In genomic region chr13:113393226-113393571, GRCh38 we compare ENCODE assay signal across 9 cellular contexts. TPM values are rescaled to one million over a fixed set of nuclear protein-coding genes. Genes with fewer than 3 reads are reported as not detected.
A peak's percentile ranks its signal among the peaks of the same experiment; 100 is the strongest.
DNase-seq lines count a peak whose midpoint lies in the region; ATAC-seq and TF ChIP-seq lines count a peak whose summit lies in the region.
"Had no signal": no experiment of that assay in that cellular context is flagged by ENCODE, and none has a peak within 500 bp of the region (broad histone marks: within the 10 kb centered on the region; RNA-seq: fewer than 3 reads in every experiment).

No MANE protein-coding gene starts in this region.

- TF ChIP-seq CTCF in Peyer's patch (IDR thresholded peaks at IDR 0.05) (no peak), fibroblast of lung (conservative IDR thresholded peaks at IDR 0.05 in 1 of 2, IDR thresholded peaks at IDR 0.05 in 1 of 2; ENCODE audit: low read depth in 1 of 2, low read length in 2 of 2) (no peak), progenitor cell of endocrine pancreas (IDR thresholded peaks at IDR 0.05; ENCODE audit: unreplicated experiment) (no peak)

- H3K4me1 Mint-ChIP-seq in progenitor cell of endocrine pancreas (ENCODE audit: low read depth): peaks cover 9% of the 10 kb centered on the region

- H3K27ac ChIP-seq in Peyer's patch (peak overlapping the region in 1 of 4 donors; percentile 73), fibroblast of lung (ENCODE audit: insufficient read depth, low read length) (no peak overlapping the region)
- H3K27ac ChIP-seq: neutrophil had no signal

- peaks cover 0 to 9% (median 4%) of the 10 kb centered on the region in 4 donors for H3K4me1 ChIP-seq in Peyer's patch
- peaks cover 6% of the 10 kb centered on the region for H3K4me1 ChIP-seq in fibroblast of lung (ENCODE audit: control insufficient read depth, extremely low read depth, insufficient read depth, low read length)

- H3K9me3 ChIP-seq in Peyer's patch (no peaks in the 10 kb centered on the region), fibroblast of lung (ENCODE audit: control insufficient read depth, insufficient read depth, low read depth, low read length) (no peaks in the 10 kb centered on the region)

- no peak for TF ChIP-seq POLR2A in Peyer's patch (IDR thresholded peaks at IDR 0.05)

- ATAC-seq in GM18498 (IDR thresholded peaks at IDR 0.05; ENCODE audit: unreplicated experiment): peak; percentile 6
- no peak for ATAC-seq in GM19324 (IDR thresholded peaks at IDR 0.05; ENCODE audit: low FRiP score, unreplicated experiment)

- peak overlapping the region; percentile 94 for H3K4me2 ChIP-seq in fibroblast of lung (ENCODE audit: extremely low read depth, insufficient read depth, low read length)

- peak overlapping the region; percentile 99 for H2AFZ ChIP-seq in fibroblast of lung (ENCODE audit: low read length)

- H3K27ac Mint-ChIP-seq in progenitor cell of endocrine pancreas: peak overlapping the region; percentile 57

- no peaks in the 10 kb centered on the region for H4K20me1 ChIP-seq in fibroblast of lung (ENCODE audit: control insufficient read depth, extremely low read depth, insufficient read depth, low read length)

- H3K36me3 Mint-ChIP-seq in progenitor cell of endocrine pancreas (ENCODE audit: insufficient read depth): peaks cover 2% of the 10 kb centered on the region

- H3K4me3 Mint-ChIP-seq in progenitor cell of endocrine pancreas (ENCODE audit: low read depth): peak overlapping the region; percentile 84

- no peak overlapping the region for H3K9ac ChIP-seq in fibroblast of lung (ENCODE audit: insufficient read depth, low read length)

- H3K36me3 ChIP-seq in Peyer's patch: no peaks in the 10 kb centered on the region
- H3K36me3 ChIP-seq in fibroblast of lung (ENCODE audit: control insufficient read depth, insufficient read depth, low read length): no peaks in the 10 kb centered on the region
- H3K36me3 ChIP-seq: neutrophil had no signal

- H3K9me3 Mint-ChIP-seq in progenitor cell of endocrine pancreas (ENCODE audit: low read depth): peaks cover 7% of the 10 kb centered on the region

- H3K4me3 ChIP-seq in Peyer's patch (peak overlapping the region in 3 of 4 donors; percentile 74 to 97 (median 81)), fibroblast of lung (replicated peaks in 1 of 4; ENCODE audit: control extremely low read depth in 1 of 4, insufficient read depth in 1 of 4, low read depth in 3 of 4, low read length in 4 of 4) (peak overlapping the region; percentile 64 to 80 (median 76))

- no peaks in the 10 kb centered on the region for H3K79me2 ChIP-seq in fibroblast of lung (ENCODE audit: control insufficient read depth, insufficient read depth, low read length)

- H3K27me3 ChIP-seq in Peyer's patch (no peaks in the 10 kb centered on the region), fibroblast of lung (ENCODE audit: control insufficient read depth, insufficient read depth, low read length) (no peaks in the 10 kb centered on the region)

- DNase-seq in Peyer's patch: peak in 1 of 3 donors; percentile 29
- no peak for DNase-seq in fibroblast of lung (ENCODE audit: low read depth in 2 of 2)
- DNase-seq in progenitor cell of endocrine pancreas (ENCODE audit: low spot score, unreplicated experiment): no peak
- no peak for DNase-seq in dermis blood vessel endothelial cell
- DNase-seq in NCI-H2029 (lab: John Stamatoyannopoulos, UW): no peak
- no peak for DNase-seq in ureter (ENCODE audit: low spot score)

- H3K27me3 Mint-ChIP-seq in progenitor cell of endocrine pancreas: no peaks in the 10 kb centered on the region

RNA-seq across cellular contexts. Expression of gene GRTP1, which starts 29.3 kb away (rescaled TPM):
- total RNA-seq in Peyer's patch: 100 to 1,000 TPM in 2 of 4 donors, 10 to 100 TPM in 2; 36.3 to 156 (median 97.9) TPM
- total RNA-seq in fibroblast of lung: 2.3 and 4.8 TPM in 2 replicates
- polyA plus RNA-seq in fibroblast of lung: 0.35 and 1.4 TPM in 2 replicates
- polyA plus RNA-seq in fibroblast of lung (2012): 0.89 and 2.2 TPM in 2 replicates
- polyA minus RNA-seq in fibroblast of lung (ENCODE audit: low replicate concordance): 0.26 TPM in 1 of 2 replicates, not detected in the other
- 22.6 and 26.1 TPM in 2 replicates for total RNA-seq in progenitor cell of endocrine pancreas
- total RNA-seq in dermis blood vessel endothelial cell: 1.1 and 1.5 TPM in 2 replicates
- total RNA-seq in ureter: 25.2 TPM
